Comparison of ENCODE assay signal across 9 cellular contexts in genomic region chr1:211736351-211736915, GRCh38.
DNase-seq lines count a peak whose midpoint lies in the region; ATAC-seq, FAIRE-seq and TF ChIP-seq lines count a peak whose summit lies in the region.
"Had no signal": no experiment of that assay in that cellular context is flagged by ENCODE, and none has a peak within 500 bp of the region (broad histone marks: within the 10 kb centered on the region; RNA-seq: fewer than 3 reads in every experiment).

No MANE protein-coding gene starts in this region.

- ATAC-seq in pancreas (no peak), GM19328 (IDR thresholded peaks at IDR 0.05; ENCODE audit: unreplicated experiment) (no peak), GM21367 (IDR thresholded peaks at IDR 0.05; ENCODE audit: unreplicated experiment) (no peak)

- H3K9me3 ChIP-seq in pancreas: no peaks in the 10 kb centered on the region

- H3K4me1 ChIP-seq in pancreas: peaks cover 0 to 3% (median 0%) of the 10 kb centered on the region in 3 donors

- FAIRE-seq in pancreas (lab: Jason Lieb, UNC): no peak

- no peak for TF ChIP-seq CTCF in pancreas (IDR thresholded peaks at IDR 0.05)

- H3K27me3 ChIP-seq in pancreas: no peaks in the 10 kb centered on the region

- H3K36me3 ChIP-seq in pancreas: no peaks in the 10 kb centered on the region

- intact Hi-C loops in pancreas (cut with DNase I): no loop called here

- no peak overlapping the region for H3K4me3 ChIP-seq in pancreas

- 83% methylated on average over 8 of the region's 8 CpGs for WGBS in pancreas, 2 donors

- DNase-seq in Daoy (ENCODE audit: low read depth) (peak; percentile 41), NCI-H82 (lab: John Stamatoyannopoulos, UW) (peak; percentile 98), occipital lobe (lab: John Stamatoyannopoulos, UW) (peak; percentile 41), pancreas (no peak), mesenteric fat pad (ENCODE audit: low spot score) (no peak)
- DNase-seq: stimulated activated CD4-positive, alpha-beta T cell treated with anti-CD3 and anti-CD28 coated beads, Interleukin-4, amount 100 ng/mL, for 4 hours had no signal

- H3K27ac ChIP-seq in cingulate gyrus (ENCODE audit: low read depth, low read length) (peak overlapping the region; percentile 99), pancreas (no peak overlapping the region)

Comparison
In these comparisons a context has a peak if more than half of its experiments do, and no peak if none do; other contexts are left out.
1. DNase-seq: peak in Daoy (single experiment), NCI-H82 (single experiment) and occipital lobe (single experiment); none in pancreas (0 of 6) and mesenteric fat pad (single experiment).